1 cellular context compared by ENCODE assay signal in genomic region chr7:121083138-121083789, GRCh38.
TF ChIP-seq lines count a peak whose summit lies in the region.

No MANE protein-coding gene starts in this region.

TF ChIP-seq in IMR-90, 13 proteins besides CTCF, POLR2A, EP300 and RAD21 (continued from another document):
- TF ChIP-seq, protein P1, sequence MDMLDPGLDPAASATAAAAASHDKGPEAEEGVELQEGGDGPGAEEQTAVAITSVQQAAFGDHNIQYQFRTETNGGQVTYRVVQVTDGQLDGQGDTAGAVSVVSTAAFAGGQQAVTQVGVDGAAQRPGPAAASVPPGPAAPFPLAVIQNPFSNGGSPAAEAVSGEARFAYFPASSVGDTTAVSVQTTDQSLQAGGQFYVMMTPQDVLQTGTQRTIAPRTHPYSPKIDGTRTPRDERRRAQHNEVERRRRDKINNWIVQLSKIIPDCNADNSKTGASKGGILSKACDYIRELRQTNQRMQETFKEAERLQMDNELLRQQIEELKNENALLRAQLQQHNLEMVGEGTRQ (IDR thresholded peaks at IDR 0.05; ENCODE audit: low read depth, low read length) = no peak
